8 cellular contexts compared by ENCODE assay signal in the genomic region with DNA sequence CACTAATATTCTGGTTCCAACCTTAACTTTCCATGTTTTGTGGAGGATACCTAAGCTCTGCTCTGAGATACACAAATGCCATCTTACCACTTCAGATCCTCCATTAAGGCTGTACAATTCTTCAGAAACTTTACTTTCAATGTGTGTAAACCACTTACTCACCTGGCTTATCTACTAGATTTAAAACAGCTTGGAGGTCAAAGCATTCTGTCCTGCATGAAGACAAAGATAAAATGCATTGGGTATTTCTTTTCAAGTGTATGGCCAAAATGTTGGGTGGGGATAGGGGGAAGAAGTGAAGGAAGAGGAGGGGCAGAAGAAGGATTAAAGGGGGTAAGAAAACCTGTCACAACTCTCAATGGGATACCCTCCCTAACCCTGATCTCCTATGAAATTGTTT. TPM values are rescaled to one million over a fixed set of nuclear protein-coding genes. Genes with fewer than 3 reads are reported as not detected.
DNase-seq lines count a peak whose midpoint lies in the region; ATAC-seq, FAIRE-seq and TF ChIP-seq lines count a peak whose summit lies in the region.

No MANE protein-coding gene starts in this region.

- H3K4me3 ChIP-seq in BLaER1 treated with 17β-estradiol and CSF1 and Interleukin-3, amounts not matched to agents 10 nM and 100 nM, result peak overlapping the region; percentile 68 to 88 (median 80)
- H3K4me3 ChIP-seq in NB4 (ENCODE audit: low read depth, low read length) (peak overlapping the region; percentile 84), neural cell (ENCODE audit: low read length) (peak overlapping the region; percentile 87)

- no peak for ATAC-seq in effector memory CD8-positive, alpha-beta T cell (replicated peaks)
- no peak for ATAC-seq in HG03175 (IDR thresholded peaks at IDR 0.05; ENCODE audit: unreplicated experiment)
- no peak for ATAC-seq in GM18867 (IDR thresholded peaks at IDR 0.05; ENCODE audit: unreplicated experiment)

- H3F3A ChIP-seq in neural cell (ENCODE audit: insufficient read depth, low read length, poor library complexity, severe bottlenecking), result no peaks in the 10 kb centered on the region

- H2AFZ ChIP-seq in neural cell (ENCODE audit: low read depth, low read length), result peak overlapping the region; percentile 97

- H3K27ac Mint-ChIP-seq in effector memory CD8-positive, alpha-beta T cell, result peak overlapping the region; percentile 96 to 97

- H4K20me1 ChIP-seq in BLaER1 treated with 17β-estradiol and CSF1 and Interleukin-3, amounts not matched to agents 10 nM and 100 nM, result no peaks in the 10 kb centered on the region
- no peaks in the 10 kb centered on the region for H4K20me1 ChIP-seq in neural cell (ENCODE audit: insufficient read depth)

- H3K36me3 Mint-ChIP-seq in effector memory CD8-positive, alpha-beta T cell (ENCODE audit: insufficient read depth), result peaks cover 53% of the 10 kb centered on the region

- H3K79me2 ChIP-seq in neural cell (replicated peaks; ENCODE audit: insufficient read depth, low read length), result peaks cover 5% of the 10 kb centered on the region

- TF ChIP-seq POLR2A in NB4 (IDR thresholded peaks at IDR 0.05; ENCODE audit: extremely low read depth, insufficient read length), result no peak

- DNase-seq in NB4 (ENCODE audit: low read depth) (no peak), D721Med (ENCODE audit: insufficient read length, low spot score) (no peak), amygdala (lab: John Stamatoyannopoulos, UW) (no peak)
- no peak for DNase-seq in effector memory CD8-positive, alpha-beta T cell

- no peaks in the 10 kb centered on the region for H3K27me3 Mint-ChIP-seq in effector memory CD8-positive, alpha-beta T cell

- H3K9ac ChIP-seq in BLaER1 treated with 17β-estradiol and CSF1 and Interleukin-3, amounts not matched to agents 10 nM and 100 nM, result peak overlapping the region; percentile 87 to 97 (median 90)
- H3K9ac ChIP-seq in neural cell (ENCODE audit: low read length), result peak overlapping the region; percentile 93

- H3K9me3 Mint-ChIP-seq in effector memory CD8-positive, alpha-beta T cell, result no peaks in the 10 kb centered on the region

- H3K36me3 ChIP-seq in BLaER1 treated with 17β-estradiol and CSF1 and Interleukin-3, amounts not matched to agents 10 nM and 100 nM, result peaks cover 0 to 34% (median 15%) of the 10 kb centered on the region in 11 experiments; a peak in 15 of 22 replicates
- peaks cover 7% of the 10 kb centered on the region for H3K36me3 ChIP-seq in neural cell (ENCODE audit: insufficient read depth, low read length)

- no peak for TF ChIP-seq EP300 in neural cell (conservative IDR thresholded peaks at IDR 0.05; ENCODE audit: poor library complexity, severe bottlenecking)

- H3K4me3 Mint-ChIP-seq in effector memory CD8-positive, alpha-beta T cell, result peak overlapping the region; percentile 86 to 92

- TF ChIP-seq CTCF in NB4 (IDR thresholded peaks at IDR 0.05; ENCODE audit: low read depth, low read length) (no peak), neural cell (IDR thresholded peaks at IDR 0.05; ENCODE audit: poor library complexity, severe bottlenecking) (no peak), D721Med (IDR thresholded peaks at IDR 0.05; ENCODE audit: insufficient read depth, missing control alignments) (no peak)

- no peaks in the 10 kb centered on the region for H3K9me3 ChIP-seq in BLaER1 treated with 17β-estradiol and CSF1 and Interleukin-3, amounts not matched to agents 10 nM and 100 nM (replicated peaks in 1 of 11)
- no peaks in the 10 kb centered on the region for H3K9me3 ChIP-seq in neural cell (ENCODE audit: low read length)

- H3K4me1 Mint-ChIP-seq in effector memory CD8-positive, alpha-beta T cell (ENCODE audit: low read depth in 2 of 2), result peaks cover 16 to 27% of the 10 kb centered on the region in 2 donors

- H3K4me1 ChIP-seq in BLaER1 treated with 17β-estradiol and CSF1 and Interleukin-3, amounts not matched to agents 10 nM and 100 nM, result peaks cover 19 to 39% (median 22%) of the 10 kb centered on the region in 10 experiments

- H3K4me2 ChIP-seq in BLaER1 treated with 17β-estradiol and CSF1 and Interleukin-3, amounts not matched to agents 10 nM and 100 nM, result peak overlapping the region; percentile 79 to 95 (median 89)
- H3K4me2 ChIP-seq in neural cell (ENCODE audit: low read length), result peak overlapping the region; percentile 91

- FAIRE-seq in D721Med (lab: Jason Lieb, UNC), result no peak

- H3K27ac ChIP-seq in BLaER1 treated with 17β-estradiol and CSF1 and Interleukin-3, amounts not matched to agents 10 nM and 100 nM, result peak overlapping the region; percentile 87 to 96 (median 91); a peak in 19 of 22 replicates
- H3K27ac ChIP-seq in neural cell (ENCODE audit: low read length), result peak overlapping the region; percentile 89

- H3K9me2 ChIP-seq in neural cell (ENCODE audit: insufficient read depth, low read length), result no peaks in the 10 kb centered on the region

- no peaks in the 10 kb centered on the region for H3K27me3 ChIP-seq in BLaER1 treated with 17β-estradiol and CSF1 and Interleukin-3, amounts not matched to agents 10 nM and 100 nM
- no peaks in the 10 kb centered on the region for H3K27me3 ChIP-seq in neural cell (ENCODE audit: insufficient read depth, low read depth, low read length)

- TF ChIP-seq RAD21 in neural cell (conservative IDR thresholded peaks at IDR 0.05), result no peak

TF ChIP-seq in neural cell, 6 proteins besides CTCF, POLR2A, EP300 and RAD21:
- TF ChIP-seq TAF1 (IDR thresholded peaks at IDR 0.05; ENCODE audit: low read depth), result no peak
- TF ChIP-seq, protein P1, sequence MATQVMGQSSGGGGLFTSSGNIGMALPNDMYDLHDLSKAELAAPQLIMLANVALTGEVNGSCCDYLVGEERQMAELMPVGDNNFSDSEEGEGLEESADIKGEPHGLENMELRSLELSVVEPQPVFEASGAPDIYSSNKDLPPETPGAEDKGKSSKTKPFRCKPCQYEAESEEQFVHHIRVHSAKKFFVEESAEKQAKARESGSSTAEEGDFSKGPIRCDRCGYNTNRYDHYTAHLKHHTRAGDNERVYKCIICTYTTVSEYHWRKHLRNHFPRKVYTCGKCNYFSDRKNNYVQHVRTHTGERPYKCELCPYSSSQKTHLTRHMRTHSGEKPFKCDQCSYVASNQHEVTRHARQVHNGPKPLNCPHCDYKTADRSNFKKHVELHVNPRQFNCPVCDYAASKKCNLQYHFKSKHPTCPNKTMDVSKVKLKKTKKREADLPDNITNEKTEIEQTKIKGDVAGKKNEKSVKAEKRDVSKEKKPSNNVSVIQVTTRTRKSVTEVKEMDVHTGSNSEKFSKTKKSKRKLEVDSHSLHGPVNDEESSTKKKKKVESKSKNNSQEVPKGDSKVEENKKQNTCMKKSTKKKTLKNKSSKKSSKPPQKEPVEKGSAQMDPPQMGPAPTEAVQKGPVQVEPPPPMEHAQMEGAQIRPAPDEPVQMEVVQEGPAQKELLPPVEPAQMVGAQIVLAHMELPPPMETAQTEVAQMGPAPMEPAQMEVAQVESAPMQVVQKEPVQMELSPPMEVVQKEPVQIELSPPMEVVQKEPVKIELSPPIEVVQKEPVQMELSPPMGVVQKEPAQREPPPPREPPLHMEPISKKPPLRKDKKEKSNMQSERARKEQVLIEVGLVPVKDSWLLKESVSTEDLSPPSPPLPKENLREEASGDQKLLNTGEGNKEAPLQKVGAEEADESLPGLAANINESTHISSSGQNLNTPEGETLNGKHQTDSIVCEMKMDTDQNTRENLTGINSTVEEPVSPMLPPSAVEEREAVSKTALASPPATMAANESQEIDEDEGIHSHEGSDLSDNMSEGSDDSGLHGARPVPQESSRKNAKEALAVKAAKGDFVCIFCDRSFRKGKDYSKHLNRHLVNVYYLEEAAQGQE (IDR thresholded peaks at IDR 0.05; ENCODE audit: borderline replicate concordance), result no peak
- TF ChIP-seq POLR2AphosphoS5 (IDR thresholded peaks at IDR 0.05), result no peak
- TF ChIP-seq SMC3 (conservative IDR thresholded peaks at IDR 0.05; ENCODE audit: poor library complexity), result no peak
- no peak for TF ChIP-seq MXI1 (conservative IDR thresholded peaks at IDR 0.05; ENCODE audit: poor library complexity, severe bottlenecking)
- no peak for TF ChIP-seq EZH2 (IDR thresholded peaks at IDR 0.05; ENCODE audit: borderline replicate concordance, insufficient read depth, low read length, poor library complexity, severe bottlenecking)

RNA-seq across cellular contexts. Expression of a gene that starts 0.9 kb away (rescaled TPM):
- 15.3 and 23.1 TPM in 2 replicates for polyA plus RNA-seq in neural cell
- polyA minus RNA-seq in neural cell, result 28.2 and 31.1 TPM in 2 replicates
